Comparison of ENCODE assay signal across 8 cellular contexts in the genomic region with DNA sequence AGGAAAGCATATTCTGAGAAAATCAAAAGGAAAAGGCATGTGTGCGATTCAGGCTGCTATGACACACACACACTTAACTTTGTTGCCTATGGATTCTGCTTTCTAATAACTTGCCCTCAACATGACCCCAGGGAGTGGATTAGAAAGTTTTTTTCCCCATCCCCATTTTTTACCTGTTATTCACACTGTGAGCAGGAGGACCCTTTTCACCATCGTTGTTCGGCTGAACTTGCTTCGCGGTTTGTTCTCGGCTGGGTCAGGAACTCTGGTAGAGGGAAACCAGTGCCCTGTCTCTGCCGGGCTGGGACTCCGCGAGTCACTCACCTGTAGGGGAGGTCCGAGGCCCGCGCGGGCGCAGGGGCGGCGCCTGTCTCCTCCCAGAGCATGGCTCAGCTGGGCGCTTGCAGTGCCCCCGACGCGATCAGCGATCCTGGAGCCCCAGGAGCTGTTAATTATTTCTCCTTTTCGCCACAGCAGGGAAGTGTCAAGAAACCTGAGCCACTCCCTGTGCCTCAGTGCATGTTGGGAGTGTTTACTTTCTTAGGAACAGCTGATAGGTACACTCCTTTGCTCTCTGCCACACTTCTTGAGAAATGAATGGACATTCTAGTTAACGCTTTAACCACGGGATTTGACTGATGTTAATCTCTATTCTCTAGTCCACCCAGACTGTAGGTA. TPM values are rescaled to one million over a fixed set of nuclear protein-coding genes. Genes with fewer than 3 reads are reported as not detected.
DNase-seq lines count a peak whose midpoint lies in the region; ATAC-seq and TF ChIP-seq lines count a peak whose summit lies in the region.

TSS of gene RASSF6 (minus strand) at position 322 of the 678 bp plus-strand sequence. CDS start 8,641 bp downstream, outside the sequence.

- no peak within 1 kb of the TSS for H3K27ac Mint-ChIP-seq in activated CD8-positive, alpha-beta T cell treated with anti-CD3 and anti-CD28 coated beads for 36 hours
- no peak within 1 kb of the TSS for H3K27ac Mint-ChIP-seq in immature natural killer cell

- H3K36me3 Mint-ChIP-seq in activated CD8-positive, alpha-beta T cell treated with anti-CD3 and anti-CD28 coated beads for 36 hours (ENCODE audit: low read depth): no peaks in the 10 kb centered on the region
- no peaks in the 10 kb centered on the region for H3K36me3 Mint-ChIP-seq in immature natural killer cell

- H3K4me3 Mint-ChIP-seq in activated CD8-positive, alpha-beta T cell treated with anti-CD3 and anti-CD28 coated beads for 36 hours: peak within 1 kb of the TSS; percentile 40
- H3K4me3 Mint-ChIP-seq in immature natural killer cell: no peak within 1 kb of the TSS

- DNase-seq in NCI-H82 (lab: John Stamatoyannopoulos, UW): peak; percentile 53
- no peak for DNase-seq in NCI-H82 treated with DMSO at 0.1 percent for 48 hours (lab: John Stamatoyannopoulos, UW; ENCODE audit: unreplicated experiment)
- DNase-seq in NCI-H1105 (lab: John Stamatoyannopoulos, UW): peak; percentile 45
- peak; percentile 20 for DNase-seq in activated CD8-positive, alpha-beta T cell treated with anti-CD3 and anti-CD28 coated beads for 36 hours
- DNase-seq in iPS DF 4.7 (ENCODE audit: extremely low read depth, low spot score): peak; percentile 44
- DNase-seq in stimulated activated CD4-positive, alpha-beta T cell treated with anti-CD3 and anti-CD28 coated beads, Interleukin-1b, Interleukin-23, amount 100 ng/mL, for 48 hours: peak; percentile 3
- no peak for DNase-seq in immature natural killer cell

- POLR2A ChIA-PET in activated CD8-positive, alpha-beta T cell treated with anti-CD3 and anti-CD28 coated beads for 36 hours (lab: Charles Lee): no interaction called here

- no peaks in the 10 kb centered on the region for H3K9me3 Mint-ChIP-seq in activated CD8-positive, alpha-beta T cell treated with anti-CD3 and anti-CD28 coated beads for 36 hours
- peaks cover 0 to 6% (median 0%) of the 10 kb centered on the region in 6 donors for H3K9me3 Mint-ChIP-seq in immature natural killer cell

- peaks cover 8% of the 10 kb centered on the region for H3K4me1 Mint-ChIP-seq in activated CD8-positive, alpha-beta T cell treated with anti-CD3 and anti-CD28 coated beads for 36 hours (ENCODE audit: low read depth)
- no peaks in the 10 kb centered on the region for H3K4me1 Mint-ChIP-seq in immature natural killer cell

- intact Hi-C loops in activated CD8-positive, alpha-beta T cell treated with anti-CD3 and anti-CD28 coated beads for 36 hours (cut with micrococcal nuclease): no loop called here

- TF ChIP-seq CTCF in activated CD8-positive, alpha-beta T cell treated with anti-CD3 and anti-CD28 coated beads for 36 hours (IDR thresholded peaks at IDR 0.05): no peak

- H3K27me3 Mint-ChIP-seq in activated CD8-positive, alpha-beta T cell treated with anti-CD3 and anti-CD28 coated beads for 36 hours: peaks cover 9% of the 10 kb centered on the region
- peaks cover 0 to 4% (median 2%) of the 10 kb centered on the region in 3 donors for H3K27me3 Mint-ChIP-seq in immature natural killer cell (ENCODE audit: low read depth in 3 of 3)

- ATAC-seq in HG02588 (IDR thresholded peaks at IDR 0.05; ENCODE audit: unreplicated experiment): peak; percentile 94
- peak; percentile 53 for ATAC-seq in activated CD8-positive, alpha-beta T cell treated with anti-CD3 and anti-CD28 coated beads for 36 hours

- CTCF ChIA-PET in activated CD8-positive, alpha-beta T cell treated with anti-CD3 and anti-CD28 coated beads for 36 hours (lab: Charles Lee): no interaction called here

RNA-seq across cellular contexts. Expression of gene RASSF6, which starts in this region (rescaled TPM):
- total RNA-seq in activated CD8-positive, alpha-beta T cell treated with anti-CD3 and anti-CD28 coated beads for 36 hours: not detected
- not detected for polyA plus RNA-seq in immature natural killer cell

Comparison
In these comparisons a context has a peak if more than half of its experiments do, and no peak if none do; other contexts are left out.
1. DNase-seq: peak in NCI-H82 (single experiment), NCI-H1105 (single experiment), iPS DF 4.7 (single experiment) and stimulated activated CD4-positive, alpha-beta T cell treated with anti-CD3 and anti-CD28 coated beads, Interleukin-1b, Interleukin-23, amount 100 ng/mL, for 48 hours (single experiment); none in NCI-H82 treated with DMSO at 0.1 percent for 48 hours (single experiment) and immature natural killer cell (0 of 3).
2. Peak in DNase-seq and ATAC-seq in activated CD8-positive, alpha-beta T cell treated with anti-CD3 and anti-CD28 coated beads for 36 hours; RNA of the gene not detected or under 1 TPM.